23 cellular contexts compared by ENCODE assay signal in the genomic region with DNA sequence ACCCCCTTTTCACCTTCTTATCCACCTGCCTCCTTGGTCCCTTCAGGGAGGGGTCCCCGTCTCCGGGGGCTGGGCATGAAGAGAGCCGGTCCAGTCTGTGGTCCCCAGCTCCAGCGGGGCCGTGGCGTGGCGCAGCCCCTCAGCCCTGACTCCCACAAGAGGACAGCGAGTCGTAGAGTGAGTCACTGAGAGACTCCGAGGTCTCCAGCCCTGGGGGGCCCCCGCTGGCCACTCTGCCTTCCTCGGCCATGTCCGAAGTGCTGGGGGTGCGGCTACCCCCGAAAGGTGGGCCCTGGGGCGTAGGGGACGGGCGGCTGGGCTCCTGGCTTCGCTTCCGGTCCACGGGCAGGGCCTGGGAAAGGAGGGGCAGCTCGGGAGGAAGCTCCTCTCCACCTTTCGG.
"Had no signal": no experiment of that assay in that cellular context is flagged by ENCODE, and none has a peak within 500 bp of the region (broad histone marks: within the 10 kb centered on the region; RNA-seq: fewer than 3 reads in every experiment).

No MANE protein-coding gene starts in this region.

- H3K36me3 ChIP-seq: MG63 had no signal

- ATAC-seq: activated T-cell treated with anti-CD3 and anti-CD28 coated beads, Interleukin-2, amount 50 U/mL, for 4 hours; activated T-helper 17 cell treated with anti-CD3 and anti-CD28 coated beads, Interleukin-2, amount 50 U/mL, for 72 hours; T-helper 17 cell had no signal

- H3K4me3 ChIP-seq: cardiac muscle cell, MG63 had no signal

- DNase-seq: activated B cell treated with CpG ODN at 0.5 μM for 24 hours; activated CD4-positive, alpha-beta memory T cell treated with anti-CD3 and anti-CD28 coated beads for 36 hours; activated CD4-positive, alpha-beta T cell treated with anti-CD3 and anti-CD28 coated beads for 1 hour; activated CD4-positive, alpha-beta T cell treated with anti-CD3 and anti-CD28 coated beads, Interleukin-2, amount 10 ng/mL, durations not matched to agents 7 days and 5 days; activated CD8-positive, alpha-beta memory T cell treated with anti-CD3 and anti-CD28 coated beads for 24 hours; activated gamma-delta T cell treated with Interleukin-2 at 50 U/mL for 16 hours; activated naive CD4-positive, alpha-beta T cell treated with anti-CD3 and anti-CD28 coated beads, Interleukin-2, amount 10 ng/mL, durations not matched to agents 7 days and 5 days; activated naive CD8-positive, alpha-beta T cell treated with anti-CD3 and anti-CD28 coated beads for 36 hours; activated T-cell treated with anti-CD3 and anti-CD28 coated beads, Interleukin-2, amount 50 U/mL, for 4 hours; brain microvascular endothelial cell; MG63; MV-4-11; NCI-H1092 treated with DMSO at 0.1 percent for 48 hours; NCI-H1417 treated with DMSO at 0.1 percent for 48 hours; NCI-H1694; NCI-H2029 treated with DMSO at 0.1 percent for 48 hours; NCI-H510A treated with DMSO at 0.1 percent for 48 hours; NCI-H69; SHP77 treated with DMSO at 0.1 percent for 48 hours; T-helper 17 cell; T-helper 9 cell had no signal

- H3K9me3 ChIP-seq: MG63 had no signal

- H3K27ac ChIP-seq: brain microvascular endothelial cell, cardiac muscle cell had no signal

- H3K27me3 ChIP-seq: brain microvascular endothelial cell, cardiac muscle cell, MG63 had no signal
